In genomic region chr4:1241466-1241935, GRCh38 we compare ENCODE assay signal across 2 cellular contexts.
TF ChIP-seq lines count a peak whose summit lies in the region.

No MANE protein-coding gene starts in this region.

TF ChIP-seq in liver, 16 proteins besides CTCF, POLR2A, EP300 and RAD21 (continued from another document):
- peak; percentile 48 to 79 for TF ChIP-seq HNF4A (conservative IDR thresholded peaks at IDR 0.05)

TF ChIP-seq in HepG2, 621 proteins besides CTCF, POLR2A, EP300 and RAD21 (continued from another document):
- TF ChIP-seq HOXA5 (CRISPR knock-in tag; IDR thresholded peaks at IDR 0.05) (no peak), ZNF546 (CRISPR knock-in tag; conservative IDR thresholded peaks at IDR 0.05) (no peak), CC2D1A (CRISPR knock-in tag; IDR thresholded peaks at IDR 0.05) (no peak), ZBTB7A (CRISPR knock-in tag; IDR thresholded peaks at IDR 0.05) (no peak), MYNN (CRISPR knock-in tag; IDR thresholded peaks at IDR 0.05; ENCODE audit: low read depth) (no peak), DR1 (CRISPR knock-in tag; IDR thresholded peaks at IDR 0.05) (no peak), RORA (CRISPR knock-in tag; IDR thresholded peaks at IDR 0.05) (no peak), SYNCRIP (IDR thresholded peaks at IDR 0.05; ENCODE audit: insufficient read depth, low read depth, low read length) (no peak), MIER2 (CRISPR knock-in tag; IDR thresholded peaks at IDR 0.05) (no peak), ZNF367 (CRISPR knock-in tag; IDR thresholded peaks at IDR 0.05; ENCODE audit: borderline replicate concordance) (no peak), FLYWCH1 (CRISPR knock-in tag; IDR thresholded peaks at IDR 0.05) (no peak), ZBTB26 (CRISPR knock-in tag; IDR thresholded peaks at IDR 0.05; ENCODE audit: borderline replicate concordance) (no peak), ZBTB44 (CRISPR knock-in tag; IDR thresholded peaks at IDR 0.05) (no peak), MAZ (IDR thresholded peaks at IDR 0.05; ENCODE audit: borderline replicate concordance, low read depth, low read length) (no peak), MAZ (CRISPR knock-in tag; IDR thresholded peaks at IDR 0.05; ENCODE audit: low read depth) (no peak)
- TF ChIP-seq, protein P1, sequence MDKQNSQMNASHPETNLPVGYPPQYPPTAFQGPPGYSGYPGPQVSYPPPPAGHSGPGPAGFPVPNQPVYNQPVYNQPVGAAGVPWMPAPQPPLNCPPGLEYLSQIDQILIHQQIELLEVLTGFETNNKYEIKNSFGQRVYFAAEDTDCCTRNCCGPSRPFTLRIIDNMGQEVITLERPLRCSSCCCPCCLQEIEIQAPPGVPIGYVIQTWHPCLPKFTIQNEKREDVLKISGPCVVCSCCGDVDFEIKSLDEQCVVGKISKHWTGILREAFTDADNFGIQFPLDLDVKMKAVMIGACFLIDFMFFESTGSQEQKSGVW (CRISPR knock-in tag; IDR thresholded peaks at IDR 0.05; ENCODE audit: borderline replicate concordance): no peak
- TF ChIP-seq, protein P2, sequence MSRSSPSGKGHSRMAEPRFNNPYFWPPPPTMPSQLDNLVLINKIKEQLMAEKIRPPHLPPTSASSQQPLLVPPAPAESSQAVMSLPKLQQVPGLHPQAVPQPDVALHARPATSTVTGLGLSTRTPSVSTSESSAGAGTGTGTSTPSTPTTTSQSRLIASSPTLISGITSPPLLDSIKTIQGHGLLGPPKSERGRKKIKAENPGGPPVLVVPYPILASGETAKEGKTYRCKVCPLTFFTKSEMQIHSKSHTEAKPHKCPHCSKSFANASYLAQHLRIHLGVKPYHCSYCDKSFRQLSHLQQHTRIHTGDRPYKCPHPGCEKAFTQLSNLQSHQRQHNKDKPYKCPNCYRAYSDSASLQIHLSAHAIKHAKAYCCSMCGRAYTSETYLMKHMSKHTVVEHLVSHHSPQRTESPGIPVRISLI (CRISPR knock-in tag; IDR thresholded peaks at IDR 0.05; ENCODE audit: borderline replicate concordance): no peak
